8 cellular contexts compared by ENCODE assay signal in the genomic region with DNA sequence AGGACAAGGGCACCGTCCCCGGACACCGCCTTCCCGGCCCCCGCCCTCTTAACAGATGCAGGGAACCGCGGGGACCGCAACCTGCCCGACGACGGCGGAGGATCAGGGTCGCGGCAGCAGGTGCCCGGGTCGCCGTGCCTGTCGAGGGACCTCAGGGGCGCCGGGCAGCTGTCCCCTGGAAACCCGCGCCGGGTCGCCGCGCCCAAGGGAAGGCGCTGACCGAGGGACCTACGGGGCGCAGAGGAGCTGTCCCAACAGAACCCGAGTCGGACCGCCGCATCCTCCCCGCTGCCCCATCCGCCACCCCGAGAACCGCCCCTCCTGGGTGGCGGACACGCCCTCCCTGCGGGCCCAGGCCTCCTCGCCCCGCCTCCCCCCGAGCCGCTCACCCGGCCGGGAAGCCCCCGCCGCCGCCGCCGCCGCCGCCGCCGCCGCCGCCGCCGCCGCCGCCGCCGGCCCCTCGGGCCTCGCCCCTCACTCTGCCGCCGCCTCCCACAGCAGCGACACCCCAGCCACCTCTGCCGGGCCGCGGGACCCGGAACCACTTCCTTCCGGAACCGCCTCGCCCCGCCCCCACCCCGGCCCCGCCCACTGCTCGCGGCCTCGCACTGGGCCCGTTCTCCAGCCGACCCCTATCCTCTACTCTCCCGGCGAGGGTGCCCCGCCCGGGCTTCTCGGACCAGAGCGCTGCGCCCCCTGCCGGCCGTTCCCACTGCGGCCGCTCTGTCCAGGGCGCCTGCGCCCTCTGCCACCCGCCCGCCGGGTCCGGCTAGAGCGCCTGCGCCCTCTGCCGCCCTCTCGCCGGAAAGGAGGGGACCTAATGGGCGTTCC. TPM values are rescaled to one million over a fixed set of nuclear protein-coding genes. Genes with fewer than 3 reads are reported as not detected.
DNase-seq lines count a peak whose midpoint lies in the region; ATAC-seq and TF ChIP-seq lines count a peak whose summit lies in the region.

A gene (minus strand): TSS at position 543 of the 831 bp plus-strand sequence. CDS start 20,797 bp downstream, outside the sequence.

- H3K27ac ChIP-seq in PC-9 (0 out of 2 replicates have a peak within 1 kb of the TSS, but pooled peaks have one; percentile 21), fibroblast of lung (ENCODE audit: insufficient read depth, low read length) (peak within 1 kb of the TSS; percentile 39)

- POLR2A ChIA-PET in PC-9 (lab: Charles Lee; ENCODE audit: unreplicated experiment): no interaction called here

- peak within 1 kb of the TSS; percentile 74 for H2AFZ ChIP-seq in PC-9
- H2AFZ ChIP-seq in fibroblast of lung (ENCODE audit: low read length): peak within 1 kb of the TSS; percentile 80

- intact Hi-C loops in PC-9 (cut with micrococcal nuclease; ENCODE audit: unreplicated experiment) (loop anchor here (1.0 to 5.0 kb wide), 5 partner anchors 76 to 618 kb away; no protein-coding TSS in a partner anchor), natural killer cell (cut with micrococcal nuclease) (loop anchor here (1.0 to 5.0 kb wide), 2 partner anchors 86 to 393 kb away; no protein-coding TSS in a partner anchor)

- no peaks in the 10 kb centered on the region for H3K27me3 Mint-ChIP-seq in natural killer cell (ENCODE audit: low read depth in 2 of 2)

- H3K9me3 ChIP-seq in PC-9 (ENCODE audit: insufficient read depth, low read depth) (no peaks in the 10 kb centered on the region), fibroblast of lung (ENCODE audit: control insufficient read depth, insufficient read depth, low read depth, low read length) (no peaks in the 10 kb centered on the region)

- CTCF ChIA-PET in PC-9 (lab: Charles Lee): no interaction called here

- H3K27me3 ChIP-seq in PC-9 (ENCODE audit: insufficient read depth, low read depth) (no peaks in the 10 kb centered on the region), fibroblast of lung (ENCODE audit: control insufficient read depth, insufficient read depth, low read length) (no peaks in the 10 kb centered on the region)

- peak within 1 kb of the TSS; percentile 9 for H3K9ac ChIP-seq in fibroblast of lung (ENCODE audit: insufficient read depth, low read length)

- peak within 1 kb of the TSS; percentile 57 for H3K4me3 ChIP-seq in Jurkat, Clone E6-1 (ENCODE audit: low read length)
- peak within 1 kb of the TSS; percentile 80 for H3K4me3 ChIP-seq in PC-9
- H3K4me3 ChIP-seq in fibroblast of lung (replicated peaks in 1 of 4; ENCODE audit: control extremely low read depth in 1 of 4, insufficient read depth in 1 of 4, low read depth in 3 of 4, low read length in 4 of 4): peak within 1 kb of the TSS; percentile 49 to 69 (median 66)

- H3K9me3 Mint-ChIP-seq in natural killer cell: no peaks in the 10 kb centered on the region

- DNase-seq in DMS79 treated with DMSO at 0.1 percent for 48 hours (lab: John Stamatoyannopoulos, UW): peak; percentile 59
- DNase-seq in Jurkat, Clone E6-1 (ENCODE audit: low read depth, low spot score): peak; percentile 66
- peak; percentile 73 to 93 for DNase-seq in PC-9
- DNase-seq in activated T-helper 1 cell treated with Interleukin-2 at 50 U/mL for 16 hours (ENCODE audit: low read depth): peak; percentile 81
- DNase-seq in fibroblast of lung (ENCODE audit: low read depth in 2 of 2): peak; percentile 77 to 83
- DNase-seq in natural killer cell: peak; percentile 85
- peak; percentile 64 to 81 (median 75) for DNase-seq in stimulated activated naive CD4-positive, alpha-beta T cell (lab: John Stamatoyannopoulos, UW)

- H3F3A ChIP-seq in PC-9 (ENCODE audit: insufficient read depth, low read depth): no peaks in the 10 kb centered on the region

- H3K4me1 Mint-ChIP-seq in natural killer cell: peaks cover 15 to 19% of the 10 kb centered on the region in 2 donors

- peak; percentile 78 for TF ChIP-seq CTCF in PC-9 (conservative IDR thresholded peaks at IDR 0.05)
- peak; percentile 50 to 55 for TF ChIP-seq CTCF in fibroblast of lung (conservative IDR thresholded peaks at IDR 0.05 in 1 of 2, IDR thresholded peaks at IDR 0.05 in 1 of 2; ENCODE audit: low read depth in 1 of 2, low read length in 2 of 2)
- peak; percentile 58 for TF ChIP-seq CTCF in natural killer cell (IDR thresholded peaks at IDR 0.05)

- H4K20me1 ChIP-seq in PC-9 (ENCODE audit: insufficient read depth): no peaks in the 10 kb centered on the region
- H4K20me1 ChIP-seq in fibroblast of lung (ENCODE audit: control insufficient read depth, extremely low read depth, insufficient read depth, low read length): no peaks in the 10 kb centered on the region

- H3K27ac Mint-ChIP-seq in natural killer cell: peak within 1 kb of the TSS; percentile 81 to 91

- H3K4me3 Mint-ChIP-seq in natural killer cell: peak within 1 kb of the TSS; percentile 88

- H3K4me1 ChIP-seq in PC-9 (replicated peaks; ENCODE audit: insufficient read depth) (peaks cover 6% of the 10 kb centered on the region; the same call in 1 of the 2 replicates), fibroblast of lung (ENCODE audit: control insufficient read depth, extremely low read depth, insufficient read depth, low read length) (no peaks in the 10 kb centered on the region)

- H3K36me3 ChIP-seq in PC-9 (ENCODE audit: low read depth) (no peaks in the 10 kb centered on the region), fibroblast of lung (ENCODE audit: control insufficient read depth, insufficient read depth, low read length) (no peaks in the 10 kb centered on the region)

- H3K4me2 ChIP-seq in PC-9 (peak within 1 kb of the TSS; percentile 76), fibroblast of lung (ENCODE audit: extremely low read depth, insufficient read depth, low read length) (peak within 1 kb of the TSS; percentile 44)

- H3K79me2 ChIP-seq in PC-9 (ENCODE audit: low read depth): peaks cover 14% of the 10 kb centered on the region
- no peaks in the 10 kb centered on the region for H3K79me2 ChIP-seq in fibroblast of lung (ENCODE audit: control insufficient read depth, insufficient read depth, low read length)

- ATAC-seq in GM21717 (IDR thresholded peaks at IDR 0.05; ENCODE audit: unreplicated experiment): peak; percentile 93
- peak; percentile 87 to 97 (median 88) for ATAC-seq in natural killer cell

- H3K9me2 ChIP-seq in PC-9 (ENCODE audit: insufficient read depth): no peaks in the 10 kb centered on the region

- H3K36me3 Mint-ChIP-seq in natural killer cell: no peaks in the 10 kb centered on the region

- BruUV-seq in PC-9 (replicated peaks; lab: Mats Ljungman, UMichigan): no TSS peak

RNA-seq across cellular contexts. Expression of the gene that starts here (rescaled TPM):
- polyA plus RNA-seq in Jurkat, Clone E6-1 (2012; ENCODE audit: insufficient read depth, insufficient read length): 3.2 TPM
- total RNA-seq in PC-9 (2021) (6.7 and 7.9 TPM in 2 replicates), fibroblast of lung (6.9 and 10.7 TPM in 2 replicates), natural killer cell (10 to 100 TPM; 16.5 to 20.8 (median 20.1) TPM)
- 1.9 and 2.9 TPM in 2 replicates for polyA plus RNA-seq in fibroblast of lung
- 3.2 and 4.6 TPM in 2 replicates for polyA plus RNA-seq in fibroblast of lung (2012)
- polyA minus RNA-seq in fibroblast of lung (ENCODE audit: low replicate concordance): 0.15 and 0.59 TPM in 2 replicates

Comparison
In these comparisons a context has a peak if more than half of its experiments do, and no peak if none do; other contexts are left out.
1. Peak in every context shown above with its lines: DNase-seq, ATAC-seq, H3K4me3 ChIP-seq and H3K27ac ChIP-seq.